ENCODE assay signal across 9 cellular contexts in the genomic region with DNA sequence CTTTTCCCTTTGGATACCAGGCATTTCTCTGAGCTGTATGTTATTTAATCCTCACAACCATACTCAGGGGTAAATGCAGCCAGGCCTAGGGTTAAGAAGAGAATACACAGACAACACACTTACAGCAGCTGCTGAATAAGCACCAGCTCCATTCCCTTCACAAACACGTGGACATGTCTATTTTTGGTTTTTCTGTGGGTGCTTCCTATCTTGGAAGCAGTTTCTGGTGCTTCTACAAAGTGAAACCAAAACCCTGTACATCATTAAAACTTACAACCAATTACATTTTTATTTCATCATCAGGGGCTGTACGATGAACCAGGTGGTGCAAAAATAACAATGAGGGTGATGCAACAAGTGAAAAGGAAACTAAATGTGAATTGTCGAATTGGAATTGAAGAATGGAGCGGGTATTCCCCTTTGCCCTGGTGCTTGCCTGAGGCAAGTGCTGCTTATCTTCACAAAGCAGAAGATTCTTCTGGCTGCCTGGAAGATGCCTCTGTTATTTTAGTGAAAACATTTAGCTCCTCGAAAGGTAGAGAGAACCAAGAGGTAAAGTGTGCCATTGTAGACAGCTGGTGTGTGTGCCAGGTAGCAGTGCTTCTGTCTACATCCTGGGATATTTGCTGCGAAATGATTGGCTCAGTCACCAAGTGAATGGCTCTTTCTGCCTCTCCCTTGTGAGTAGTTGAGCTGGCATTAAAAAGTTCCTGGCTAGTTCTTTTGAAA. TPM values are rescaled to one million over a fixed set of nuclear protein-coding genes. Genes with fewer than 3 reads are reported as not detected.
DNase-seq lines count a peak whose midpoint lies in the region; ATAC-seq and TF ChIP-seq lines count a peak whose summit lies in the region.
"Had no signal": no experiment of that assay in that cellular context is flagged by ENCODE, and none has a peak within 500 bp of the region (broad histone marks: within the 10 kb centered on the region; RNA-seq: fewer than 3 reads in every experiment).

No MANE protein-coding gene starts in this region.

- peak overlapping the region; percentile 38 to 51 for H3K4me3 ChIP-seq in muscle layer of colon (ENCODE audit: low read depth in 1 of 2, low read length in 2 of 2)
- peak overlapping the region; percentile 27 for H3K4me3 ChIP-seq in upper lobe of right lung

- peak; percentile 25 for DNase-seq in AG08395 (ENCODE audit: low spot score)
- peak; percentile 66 for DNase-seq in RPMI8226
- DNase-seq in chondrocyte (ENCODE audit: low spot score), result no peak
- no peak for DNase-seq in upper lobe of right lung
- DNase-seq in NCI-H1930 (lab: John Stamatoyannopoulos, UW), result no peak

- ATAC-seq in GM18520 (IDR thresholded peaks at IDR 0.05; ENCODE audit: unreplicated experiment) (peak; percentile 64), HG03060 (IDR thresholded peaks at IDR 0.05; ENCODE audit: low read depth, unreplicated experiment) (peak; percentile 87), upper lobe of right lung (peak; percentile 67)

- peak overlapping the region; percentile 51 for H3K9ac ChIP-seq in muscle layer of colon (ENCODE audit: low read length)

- H3K27me3 Mint-ChIP-seq in chondrocyte (ENCODE audit: low read depth), result no peaks in the 10 kb centered on the region

- H3K4me3 Mint-ChIP-seq in chondrocyte (ENCODE audit: unreplicated experiment), result peak overlapping the region; percentile 5

- peak overlapping the region; percentile 55 for H3K27ac Mint-ChIP-seq in chondrocyte (ENCODE audit: unreplicated experiment)

- H3K9me3 Mint-ChIP-seq in chondrocyte (ENCODE audit: low read depth), result no peaks in the 10 kb centered on the region

- H3K27ac ChIP-seq in muscle layer of colon (ENCODE audit: low read depth, low read length) (peak overlapping the region; percentile 59), upper lobe of right lung (peak overlapping the region; percentile 53)

- H3K4me1 ChIP-seq in muscle layer of colon (ENCODE audit: insufficient read depth, low read length) (peaks cover 19% of the 10 kb centered on the region), upper lobe of right lung (peaks cover 15% of the 10 kb centered on the region)

- no peaks in the 10 kb centered on the region for H3K9me3 ChIP-seq in muscle layer of colon (ENCODE audit: low read length)
- no peaks in the 10 kb centered on the region for H3K9me3 ChIP-seq in upper lobe of right lung

- H3K36me3 ChIP-seq in muscle layer of colon (ENCODE audit: insufficient read depth, low read length) (no peaks in the 10 kb centered on the region), upper lobe of right lung (no peaks in the 10 kb centered on the region)

- H3K27me3 ChIP-seq in muscle layer of colon (ENCODE audit: control insufficient read depth in 1 of 2, insufficient read depth in 2 of 2, low read length in 2 of 2), result no peaks in the 10 kb centered on the region
- H3K27me3 ChIP-seq in upper lobe of right lung, result no peaks in the 10 kb centered on the region

- intact Hi-C loops in upper lobe of right lung (cut with DNase I), result no loop called here

- peaks cover 2% of the 10 kb centered on the region for H3K36me3 Mint-ChIP-seq in chondrocyte (ENCODE audit: low read depth)

- H3K4me1 Mint-ChIP-seq in chondrocyte (ENCODE audit: low read depth), result peaks cover 21% of the 10 kb centered on the region

- TF ChIP-seq CTCF in chondrocyte (IDR thresholded peaks at IDR 0.05), result no peak
- TF ChIP-seq CTCF in upper lobe of right lung (IDR thresholded peaks at IDR 0.05), result no peak

RNA-seq across cellular contexts. Expression of a gene that starts 18.6 kb away (rescaled TPM):
- total RNA-seq in chondrocyte (not detected in 3 replicates), upper lobe of right lung (not detected)
- total RNA-seq: kidney epithelial cell had no signal

RNA-seq across cellular contexts. Expression of a gene that starts 45.3 kb away (rescaled TPM):
- total RNA-seq in chondrocyte, result not detected in 3 replicates
- not detected for total RNA-seq in upper lobe of right lung
- total RNA-seq: kidney epithelial cell had no signal

Comparison
In these comparisons a context has a peak if more than half of its experiments do, and no peak if none do; other contexts are left out.
1. DNase-seq: peak in AG08395 (single experiment) and RPMI8226 (single experiment); none in chondrocyte (single experiment), upper lobe of right lung (single experiment) and NCI-H1930 (0 of 2).
2. Peak in every context shown above with its lines, with median percentiles within 50 percentile points of each other: ATAC-seq.